8 cellular contexts compared by ENCODE assay signal in the genomic region with DNA sequence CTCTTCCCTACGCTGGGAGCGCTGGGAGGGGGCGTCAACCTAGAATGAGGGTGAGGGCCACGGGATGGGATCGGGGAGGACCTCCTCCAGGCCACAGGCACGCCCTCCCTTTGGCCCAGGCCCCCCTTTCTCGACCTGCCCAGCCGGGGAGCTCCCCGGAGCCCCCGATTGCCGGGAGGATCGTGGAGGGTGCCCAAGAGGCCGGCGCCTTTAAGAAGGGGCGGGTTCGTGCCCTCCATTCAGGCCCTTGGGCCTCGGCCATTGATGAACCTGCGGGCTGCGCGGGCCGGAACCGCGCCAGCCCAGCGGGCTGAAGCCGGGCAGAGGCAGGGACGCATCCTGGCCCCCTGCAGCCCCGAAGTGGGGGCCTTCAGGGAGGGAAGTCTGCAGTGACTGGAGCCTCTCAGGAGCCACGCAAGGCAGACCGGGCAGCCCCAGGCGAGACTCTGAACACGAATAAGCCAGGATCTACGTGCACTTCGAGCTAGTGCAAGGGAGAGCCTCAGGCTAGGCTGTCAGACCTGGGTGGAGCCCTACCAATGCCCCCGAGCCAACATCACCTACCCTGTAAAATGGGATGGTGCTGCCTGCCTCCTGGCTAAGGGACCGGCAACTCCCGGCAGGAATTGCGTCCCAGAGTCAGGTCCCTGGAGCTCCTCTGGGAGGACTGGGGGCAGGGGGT. TPM values are rescaled to one million over a fixed set of nuclear protein-coding genes. Genes with fewer than 3 reads are reported as not detected.
DNase-seq lines count a peak whose midpoint lies in the region; ATAC-seq and TF ChIP-seq lines count a peak whose summit lies in the region.

No MANE protein-coding gene starts in this region.

- H3K27me3 ChIP-seq in SK-N-SH (ENCODE audit: insufficient read depth), result no peaks in the 10 kb centered on the region
- H3K27me3 ChIP-seq in endodermal cell (ENCODE audit: control insufficient read depth, insufficient read depth, low read length, poor library complexity, severe bottlenecking), result peaks cover 5% of the 10 kb centered on the region
- peaks cover 8% of the 10 kb centered on the region for H3K27me3 ChIP-seq in mucosa of stomach (ENCODE audit: control insufficient read depth, insufficient read depth, low read length)
- no peaks in the 10 kb centered on the region for H3K27me3 ChIP-seq in vagina

- peak overlapping the region; percentile 99 for H3K4me2 ChIP-seq in SK-N-SH

- no peaks in the 10 kb centered on the region for H3F3A ChIP-seq in SK-N-SH (replicated peaks; ENCODE audit: insufficient read depth)

- peaks cover 0 to 34% of the 10 kb centered on the region in 2 experiments; a peak in 1 of 4 replicates for H3K4me1 ChIP-seq in SK-N-SH (ENCODE audit: control insufficient read depth in 1 of 2, insufficient read depth in 2 of 2, low read depth in 1 of 2, low read length in 1 of 2)
- H3K4me1 ChIP-seq in endodermal cell (ENCODE audit: control insufficient read depth, insufficient read depth, low read length), result no peaks in the 10 kb centered on the region
- peaks cover 20% of the 10 kb centered on the region for H3K4me1 ChIP-seq in mucosa of stomach (ENCODE audit: control insufficient read depth, insufficient read depth, low read length)
- peaks cover 38% of the 10 kb centered on the region for H3K4me1 ChIP-seq in vagina

- no peaks in the 10 kb centered on the region for H3K36me3 Mint-ChIP-seq in endodermal cell (ENCODE audit: low read depth)

- no peak for TF ChIP-seq EP300 in SK-N-SH (IDR thresholded peaks at IDR 0.05; ENCODE audit: borderline replicate concordance in 1 of 2, low read depth in 1 of 2, low read length in 1 of 2)

- TF ChIP-seq CTCF in HFF-Myc (IDR thresholded peaks at IDR 0.05; ENCODE audit: low read depth, low read length, missing control alignments) (no peak), SK-N-SH (IDR thresholded peaks at IDR 0.05) (no peak), endodermal cell (conservative IDR thresholded peaks at IDR 0.05) (no peak), vagina (IDR thresholded peaks at IDR 0.05) (no peak)

- H3K9me3 ChIP-seq in SK-N-SH (no peaks in the 10 kb centered on the region), endodermal cell (ENCODE audit: control insufficient read depth, low read length) (no peaks in the 10 kb centered on the region), mucosa of stomach (ENCODE audit: control insufficient read depth, low read length) (no peaks in the 10 kb centered on the region), vagina (no peaks in the 10 kb centered on the region)

- TF ChIP-seq RAD21 in SK-N-SH (IDR thresholded peaks at IDR 0.05; ENCODE audit: low read length), result no peak

- H3K27ac ChIP-seq in SK-N-SH (ENCODE audit: low read depth in 2 of 2, low read length in 1 of 2) (peak overlapping the region in 1 of 2 experiments; percentile 87; a peak in 1 of 4 replicates), endodermal cell (ENCODE audit: low read depth, low read length) (no peak overlapping the region), vagina (peak overlapping the region; percentile 76)

- intact Hi-C loops in vagina (cut with DNase I), result no loop called here

- no peak for TF ChIP-seq POLR2A in vagina (IDR thresholded peaks at IDR 0.05)

- no peaks in the 10 kb centered on the region for H3K9me3 Mint-ChIP-seq in endodermal cell

- no peaks in the 10 kb centered on the region for H3K9me2 ChIP-seq in SK-N-SH

- no peak for ATAC-seq in GM18873 (IDR thresholded peaks at IDR 0.05; ENCODE audit: low FRiP score, unreplicated experiment)
- ATAC-seq in GM19452 (IDR thresholded peaks at IDR 0.05; ENCODE audit: unreplicated experiment), result no peak

- peak overlapping the region; percentile 82 for H2AFZ ChIP-seq in SK-N-SH (ENCODE audit: low read depth)

- H3K36me3 ChIP-seq in SK-N-SH (replicated peaks in 1 of 2; ENCODE audit: control insufficient read depth in 1 of 2, insufficient read depth in 2 of 2, low read length in 1 of 2) (no peaks in the 10 kb centered on the region), endodermal cell (ENCODE audit: control insufficient read depth, insufficient read depth, low read length) (no peaks in the 10 kb centered on the region), mucosa of stomach (ENCODE audit: control insufficient read depth, insufficient read depth, low read length) (no peaks in the 10 kb centered on the region), vagina (no peaks in the 10 kb centered on the region)

- peak overlapping the region; percentile 54 for H3K4me3 Mint-ChIP-seq in endodermal cell

- CTCF ChIA-PET in SK-N-SH (lab: Yijun Ruan, JAX), result interaction anchor here (0.6 to 15.8 kb wide), 7 partner anchors 8 to 164 kb away, joined by 3 to 421 read pairs (median 4); a partner anchor contains a TSS

- H3K9ac ChIP-seq in SK-N-SH, result peak overlapping the region; percentile 63
- H3K9ac ChIP-seq in endodermal cell (ENCODE audit: extremely low read depth, low read length, poor library complexity, severe bottlenecking), result peak overlapping the region; percentile 25
- H3K9ac ChIP-seq in mucosa of stomach (ENCODE audit: low read length), result peak overlapping the region; percentile 39

- DNase-seq in DMS53 (lab: John Stamatoyannopoulos, UW) (peak; percentile 72), HFF-Myc (ENCODE audit: extremely low read depth, low read depth) (no peak), SK-N-SH (peak; percentile 85), endodermal cell (peak; percentile 80), vagina (ENCODE audit: extremely low spot score in 2 of 2) (no peak)

- POLR2A ChIA-PET in SK-N-SH (lab: Yijun Ruan, JAX), result interaction anchor here (0.5 to 2.2 kb wide), 6 partner anchors 11 to 392 kb away, joined by 3 to 19 read pairs (median 3); a partner anchor contains a TSS

- H3K79me2 ChIP-seq in SK-N-SH (ENCODE audit: insufficient read depth), result no peaks in the 10 kb centered on the region

- H3K4me1 Mint-ChIP-seq in endodermal cell, result no peaks in the 10 kb centered on the region

- H3K4me3 ChIP-seq in HFF-Myc (replicated peaks; ENCODE audit: low read depth, low read length) (peak overlapping the region; percentile 63), SK-N-SH (ENCODE audit: low read depth in 2 of 2, low read length in 1 of 2) (peak overlapping the region; percentile 89 to 96), endodermal cell (ENCODE audit: low read length) (peak overlapping the region; percentile 81), mucosa of stomach (ENCODE audit: low read length) (peak overlapping the region; percentile 67), vagina (peak overlapping the region; percentile 67 to 97)

- 6% methylated on average over 12 of the region's 37 CpGs for WGBS in SK-N-SH (ENCODE audit: low lambda C conversion rate)
- WGBS in endodermal cell (ENCODE audit: insufficient coverage in 1 of 2, insufficient read length in 1 of 2), 2 experiments, result 3 to 6% methylated on average over 21 to 37 of the region's 37 CpGs

- peaks cover 22% of the 10 kb centered on the region for H3K27me3 Mint-ChIP-seq in endodermal cell (ENCODE audit: insufficient read depth)

- no peak overlapping the region for H3K27ac Mint-ChIP-seq in endodermal cell

- H4K20me1 ChIP-seq in SK-N-SH (ENCODE audit: insufficient read depth), result peaks cover 27% of the 10 kb centered on the region; the same call in 1 of the 2 replicates

TF ChIP-seq in SK-N-SH, 30 proteins besides CTCF, POLR2A, EP300 and RAD21:
- TF ChIP-seq NRF1 (IDR thresholded peaks at IDR 0.05; ENCODE audit: low read depth, low read length), result 0 out of 2 replicates have a peak, but pooled peaks have one; percentile 41
- no peak for TF ChIP-seq FOXJ3 (CRISPR knock-in tag; IDR thresholded peaks at IDR 0.05)
- no peak for TF ChIP-seq FOSL2 (IDR thresholded peaks at IDR 0.05; ENCODE audit: borderline replicate concordance, low read depth)
- TF ChIP-seq YY1 (IDR thresholded peaks at IDR 0.05; ENCODE audit: low read depth), result peak; percentile 64; the same call in 1 of the 2 replicates
- TF ChIP-seq CHD2 (IDR thresholded peaks at IDR 0.05; ENCODE audit: low read length, partially characterized antibody), result no peak
- TF ChIP-seq, protein P1, sequence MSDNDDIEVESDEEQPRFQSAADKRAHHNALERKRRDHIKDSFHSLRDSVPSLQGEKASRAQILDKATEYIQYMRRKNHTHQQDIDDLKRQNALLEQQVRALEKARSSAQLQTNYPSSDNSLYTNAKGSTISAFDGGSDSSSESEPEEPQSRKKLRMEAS (IDR thresholded peaks at IDR 0.05; ENCODE audit: low read depth), result no peak
- no peak for TF ChIP-seq TAF1 (IDR thresholded peaks at IDR 0.05; ENCODE audit: borderline replicate concordance, low read depth, low read length)
- TF ChIP-seq GABPA (IDR thresholded peaks at IDR 0.05; ENCODE audit: low read depth), result no peak
- no peak for TF ChIP-seq MEF2A (IDR thresholded peaks at IDR 0.05; ENCODE audit: borderline replicate concordance, low read depth)
- TF ChIP-seq FOXM1 (IDR thresholded peaks at IDR 0.05; ENCODE audit: low read depth), result no peak
- TF ChIP-seq TEAD4 (IDR thresholded peaks at IDR 0.05; ENCODE audit: borderline replicate concordance, insufficient read depth), result no peak
- TF ChIP-seq, protein P2, sequence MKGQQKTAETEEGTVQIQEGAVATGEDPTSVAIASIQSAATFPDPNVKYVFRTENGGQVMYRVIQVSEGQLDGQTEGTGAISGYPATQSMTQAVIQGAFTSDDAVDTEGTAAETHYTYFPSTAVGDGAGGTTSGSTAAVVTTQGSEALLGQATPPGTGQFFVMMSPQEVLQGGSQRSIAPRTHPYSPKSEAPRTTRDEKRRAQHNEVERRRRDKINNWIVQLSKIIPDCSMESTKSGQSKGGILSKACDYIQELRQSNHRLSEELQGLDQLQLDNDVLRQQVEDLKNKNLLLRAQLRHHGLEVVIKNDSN (IDR thresholded peaks at IDR 0.05; ENCODE audit: borderline replicate concordance, low read depth), result no peak
- TF ChIP-seq SMC3 (IDR thresholded peaks at IDR 0.05; ENCODE audit: low read depth, low read length), result no peak
- 0 out of 2 replicates have a peak, but pooled peaks have one; percentile 42 for TF ChIP-seq MXI1 (IDR thresholded peaks at IDR 0.05; ENCODE audit: low read depth, low read length)
- no peak for TF ChIP-seq RCOR1 (IDR thresholded peaks at IDR 0.05; ENCODE audit: low read length)

RNA-seq across cellular contexts. Expression of a gene that starts 0.9 kb away (rescaled TPM):
- 3.8 and 4.7 TPM in 2 replicates for polyA plus RNA-seq in SK-N-SH (2012; rRNA removed)
- 1.5 and 3.3 TPM in 2 replicates for polyA plus RNA-seq in SK-N-SH (2012; cell fraction: cytosol; rRNA removed)
- 8.5 and 19.3 TPM in 2 replicates for polyA plus RNA-seq in SK-N-SH (2012; cell fraction: nucleus; rRNA removed)
- total RNA-seq in endodermal cell, result 1 to 10 TPM; 8.0 to 8.7 TPM
- 8.4 TPM for polyA plus RNA-seq in endodermal cell (2013, experiment 1 of 2)
- 8.7 TPM for polyA plus RNA-seq in endodermal cell (2013, experiment 2 of 2)
- total RNA-seq in vagina, result 8.8 TPM

Comparison
In these comparisons a context has a peak if more than half of its experiments do, and no peak if none do; other contexts are left out.
1. DNase-seq: peak in DMS53 (single experiment), SK-N-SH (single experiment) and endodermal cell (single experiment); none in HFF-Myc (single experiment) and vagina (0 of 2).
2. Peak in every context shown above with its lines, with median percentiles within 50 percentile points of each other: H3K4me3 ChIP-seq and H3K9ac ChIP-seq.